In genomic region chr3:152245498-152246175, GRCh38 we compare ENCODE assay signal across 13 cellular contexts. TPM values are rescaled to one million over a fixed set of nuclear protein-coding genes. Genes with fewer than 3 reads are reported as not detected.
DNase-seq lines count a peak whose midpoint lies in the region; ATAC-seq, FAIRE-seq and TF ChIP-seq lines count a peak whose summit lies in the region.
"Had no signal": no experiment of that assay in that cellular context is flagged by ENCODE, and none has a peak within 500 bp of the region (broad histone marks: within the 10 kb centered on the region; RNA-seq: fewer than 3 reads in every experiment).

No MANE protein-coding gene starts in this region.

- H3K9ac ChIP-seq in duodenal mucosa (ENCODE audit: low read depth in 1 of 2, low read length in 2 of 2) = no peak overlapping the region

- H3K4me1 ChIP-seq in Peyer's patch (peaks cover 0 to 11% (median 2%) of the 10 kb centered on the region in 4 donors), duodenal mucosa (ENCODE audit: control insufficient read depth in 1 of 2, insufficient read depth in 2 of 2, low read length in 2 of 2) (peaks cover 13% of the 10 kb centered on the region in 2 donors), upper lobe of right lung (peaks cover 7% of the 10 kb centered on the region)

- H3K4me3 ChIP-seq in Peyer's patch = peak overlapping the region; percentile 9 to 26 (median 24)
- H3K4me3 ChIP-seq in duodenal mucosa (ENCODE audit: low read depth in 1 of 2, low read length in 2 of 2) = peak overlapping the region; percentile 16 to 49
- peak overlapping the region; percentile 27 for H3K4me3 ChIP-seq in upper lobe of right lung
- H3K4me3 ChIP-seq: suprapubic skin had no signal

- H3K27ac Mint-ChIP-seq in activated T-cell treated with anti-CD3 and anti-CD28 coated beads, Interleukin-2, amount 50 U/mL, for 72 hours = peak overlapping the region; percentile 98

- peak; percentile 35 to 40 for ATAC-seq in activated T-cell treated with anti-CD3 and anti-CD28 coated beads, Interleukin-2, amount 50 U/mL, for 72 hours (replicated peaks in 1 of 2)
- ATAC-seq in upper lobe of right lung = no peak
- no peak for ATAC-seq in HG03196 (IDR thresholded peaks at IDR 0.05; ENCODE audit: unreplicated experiment)
- ATAC-seq in GM21423 (IDR thresholded peaks at IDR 0.05; ENCODE audit: unreplicated experiment) = no peak

- intact Hi-C loops in upper lobe of right lung (cut with DNase I) = no loop called here

- DNase-seq in activated T-cell treated with anti-CD3 and anti-CD28 coated beads, Interleukin-2, amount 50 U/mL, for 72 hours = no peak
- DNase-seq in activated T-cell treated with anti-CD3 and anti-CD28 coated beads for 4 hours = no peak
- no peak for DNase-seq in Peyer's patch
- no peak for DNase-seq in upper lobe of right lung
- no peak for DNase-seq in frontal cortex (ENCODE audit: low spot score in 2 of 2)
- DNase-seq: activated CD4-positive, CD25-positive, alpha-beta regulatory T cell treated with anti-CD3 and anti-CD28 coated beads, Interleukin-2, amount 50 U/mL, for 72 hours; amygdala; stimulated activated CD4-positive, alpha-beta T cell treated with anti-CD3 and anti-CD28 coated beads, Interleukin-4, amount 100 ng/mL, for 1 hour had no signal

- FAIRE-seq in frontal cortex (lab: Jason Lieb, UNC) = no peak
- FAIRE-seq: H1 had no signal

- peaks cover 44% of the 10 kb centered on the region for H3K4me1 Mint-ChIP-seq in activated T-cell treated with anti-CD3 and anti-CD28 coated beads, Interleukin-2, amount 50 U/mL, for 72 hours (ENCODE audit: low read depth)

- no peak for TF ChIP-seq POLR2A in Peyer's patch (IDR thresholded peaks at IDR 0.05)

- no peaks in the 10 kb centered on the region for H3K9me3 Mint-ChIP-seq in activated T-cell treated with anti-CD3 and anti-CD28 coated beads, Interleukin-2, amount 50 U/mL, for 72 hours

- H3K36me3 Mint-ChIP-seq in activated T-cell treated with anti-CD3 and anti-CD28 coated beads, Interleukin-2, amount 50 U/mL, for 72 hours (ENCODE audit: insufficient read depth in 2 of 2) = no peaks in the 10 kb centered on the region

- no peak for TF ChIP-seq CTCF in Peyer's patch (IDR thresholded peaks at IDR 0.05)
- no peak for TF ChIP-seq CTCF in upper lobe of right lung (IDR thresholded peaks at IDR 0.05)

- H3K4me3 Mint-ChIP-seq in activated T-cell treated with anti-CD3 and anti-CD28 coated beads, Interleukin-2, amount 50 U/mL, for 72 hours = peak overlapping the region; percentile 82 to 94

- no peaks in the 10 kb centered on the region for H3K27me3 Mint-ChIP-seq in activated T-cell treated with anti-CD3 and anti-CD28 coated beads, Interleukin-2, amount 50 U/mL, for 72 hours (ENCODE audit: low read depth)

- H3K27ac ChIP-seq in Peyer's patch (peak overlapping the region; percentile 27 to 85 (median 56)), duodenal mucosa (ENCODE audit: low read depth, low read length) (no peak overlapping the region), upper lobe of right lung (peak overlapping the region; percentile 32)
- H3K27ac ChIP-seq: suprapubic skin had no signal

- H3K27me3 ChIP-seq in Peyer's patch (no peaks in the 10 kb centered on the region), duodenal mucosa (ENCODE audit: control insufficient read depth in 1 of 2, insufficient read depth in 2 of 2, low read length in 2 of 2) (no peaks in the 10 kb centered on the region), upper lobe of right lung (no peaks in the 10 kb centered on the region)
- H3K27me3 ChIP-seq: suprapubic skin had no signal

- no peaks in the 10 kb centered on the region for H3K9me3 ChIP-seq in Peyer's patch
- H3K9me3 ChIP-seq in duodenal mucosa (ENCODE audit: control insufficient read depth in 1 of 2, low read length in 2 of 2) = no peaks in the 10 kb centered on the region
- no peaks in the 10 kb centered on the region for H3K9me3 ChIP-seq in upper lobe of right lung
- H3K9me3 ChIP-seq: suprapubic skin had no signal

- H3K36me3 ChIP-seq in Peyer's patch (no peaks in the 10 kb centered on the region), duodenal mucosa (ENCODE audit: control insufficient read depth in 1 of 2, insufficient read depth in 2 of 2, low read length in 2 of 2) (no peaks in the 10 kb centered on the region), upper lobe of right lung (no peaks in the 10 kb centered on the region)
- H3K36me3 ChIP-seq: suprapubic skin had no signal

RNA-seq across cellular contexts. Expression of gene MBNL1, which starts 23.1 kb away (rescaled TPM):
- 100 to 1,000 TPM; 299 to 323 TPM for total RNA-seq in activated T-cell treated with anti-CD3 and anti-CD28 coated beads, Interleukin-2, amount 50 U/mL, for 72 hours
- total RNA-seq in Peyer's patch = 100 to 1,000 TPM; 261 to 429 (median 389) TPM
- total RNA-seq in upper lobe of right lung = 229 TPM
- 44.0 TPM for total RNA-seq in frontal cortex

Comparison
In these comparisons a context has a peak if more than half of its experiments do, and no peak if none do; other contexts are left out.
1. ATAC-seq: peak in activated T-cell treated with anti-CD3 and anti-CD28 coated beads, Interleukin-2, amount 50 U/mL, for 72 hours (2 of 2); none in upper lobe of right lung (single experiment), HG03196 (single experiment) and GM21423 (single experiment).
2. Peak in every context shown above with its lines, with median percentiles within 50 percentile points of each other: H3K4me3 ChIP-seq.